8 cellular contexts compared by ENCODE assay signal in the genomic region with DNA sequence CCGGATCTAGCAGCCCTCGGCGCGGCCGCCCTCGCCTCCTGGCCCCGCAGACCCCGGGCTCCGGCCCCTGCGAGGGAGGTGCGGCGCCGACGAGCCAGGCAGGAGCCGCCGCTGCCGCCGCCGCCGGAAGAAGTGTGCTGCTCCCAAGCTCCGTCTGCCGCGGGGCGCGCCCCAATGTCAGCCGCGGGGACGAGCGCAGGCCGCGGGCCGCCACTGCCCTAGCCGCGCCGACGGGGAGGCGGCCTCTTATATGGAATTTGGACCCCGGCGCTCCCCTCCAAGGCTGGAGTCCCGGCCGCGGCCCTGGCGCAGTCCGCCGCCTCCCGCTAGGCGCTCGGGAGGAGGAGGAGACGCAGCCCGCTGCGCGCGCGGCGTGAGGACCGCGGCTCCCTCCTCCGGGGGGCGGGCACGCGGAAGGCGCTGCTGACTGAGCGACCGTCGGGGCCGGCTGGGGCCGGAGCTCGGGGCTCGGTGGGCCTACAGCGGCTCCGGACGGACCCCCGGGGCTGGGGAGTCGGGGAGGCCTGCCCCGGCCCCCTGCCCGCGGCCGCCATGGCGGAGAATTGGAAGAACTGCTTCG. TPM values are rescaled to one million over a fixed set of nuclear protein-coding genes. Genes with fewer than 3 reads are reported as not detected.
A peak's percentile ranks its signal among the peaks of the same experiment; 100 is the strongest.
DNase-seq lines count a peak whose midpoint lies in the region; ATAC-seq and TF ChIP-seq lines count a peak whose summit lies in the region.

Gene TRIM8 (plus strand): TSS at position 414 of the 580 bp plus-strand sequence. CDS start 139 bp downstream, at position 553.

- H3K27me3 ChIP-seq in MG63: no peaks in the 10 kb centered on the region

- H3K4me3 ChIP-seq in MG63: peak within 1 kb of the TSS; percentile 79
- H3K4me3 ChIP-seq in mesodermal cell (ENCODE audit: extremely low read depth, insufficient read depth, low read length, poor library complexity, severe bottlenecking): peak within 1 kb of the TSS; percentile 90

- no peaks in the 10 kb centered on the region for H3K27me3 Mint-ChIP-seq in stimulated activated naive B cell treated with anti-CD40 and anti-IgM and Interleukin-4, amounts not matched to agents 10 μg/mL and 1 μg/mL and 100 μg/mL, for 72 hours

- ATAC-seq in stimulated activated naive B cell treated with anti-CD40 and anti-IgM and Interleukin-4, amounts not matched to agents 10 μg/mL and 1 μg/mL and 100 μg/mL, for 72 hours (replicated peaks): peak in 1 of 2 donors; percentile 5
- no peak for ATAC-seq in GM19467 (IDR thresholded peaks at IDR 0.05; ENCODE audit: unreplicated experiment)

- DNase-seq in GM10248 (ENCODE audit: extremely low spot score) (peak; percentile 55), MG63 (peak; percentile 55), KG1 (lab: John Stamatoyannopoulos, UW) (no peak)
- peak; percentile 45 to 47 for DNase-seq in activated CD4-positive, alpha-beta T cell treated with anti-CD3 and anti-CD28 coated beads, Interleukin-2, amount 50 U/mL, for 4 hours
- DNase-seq in effector CD4-positive, alpha-beta T cell: peak; percentile 42
- DNase-seq in stimulated activated naive B cell treated with anti-CD40 and anti-IgM and Interleukin-4, amounts not matched to agents 10 μg/mL and 1 μg/mL and 100 μg/mL, for 72 hours: peak; percentile 49

- H3K36me3 Mint-ChIP-seq in stimulated activated naive B cell treated with anti-CD40 and anti-IgM and Interleukin-4, amounts not matched to agents 10 μg/mL and 1 μg/mL and 100 μg/mL, for 72 hours: peaks cover 16 to 27% of the 10 kb centered on the region in 2 donors

- H3K4me1 ChIP-seq in mesodermal cell (ENCODE audit: control insufficient read depth, insufficient read depth, low read length, poor library complexity, severe bottlenecking): peaks cover 20% of the 10 kb centered on the region

- peaks cover 34 to 46% of the 10 kb centered on the region in 2 donors for H3K4me1 Mint-ChIP-seq in stimulated activated naive B cell treated with anti-CD40 and anti-IgM and Interleukin-4, amounts not matched to agents 10 μg/mL and 1 μg/mL and 100 μg/mL, for 72 hours

- H3K4me3 Mint-ChIP-seq in stimulated activated naive B cell treated with anti-CD40 and anti-IgM and Interleukin-4, amounts not matched to agents 10 μg/mL and 1 μg/mL and 100 μg/mL, for 72 hours: peak within 1 kb of the TSS; percentile 95 to 98

- CTCF ChIA-PET in GM10248 (lab: Yijun Ruan, JAX): interaction anchor here (0.7 to 3.4 kb wide), 7 partner anchors 8 to 70 kb away, joined by 3 to 17 read pairs (median 4); partner anchors contain the start of genes ARL3 and SFXN2

- H3K27ac ChIP-seq in mesodermal cell (ENCODE audit: low read depth, low read length, severe bottlenecking): peak within 1 kb of the TSS; percentile 98

- H3K36me3 ChIP-seq in MG63 (peaks cover 26% of the 10 kb centered on the region), mesodermal cell (ENCODE audit: control insufficient read depth, insufficient read depth, low read length) (peaks cover 31% of the 10 kb centered on the region)

- 0% methylated on average over 53 to 56 of the region's 80 CpGs for WGBS in mesodermal cell (ENCODE audit: insufficient coverage in 2 of 2), 2 experiments

- no peaks in the 10 kb centered on the region for H3K9me3 ChIP-seq in MG63
- no peaks in the 10 kb centered on the region for H3K9me3 ChIP-seq in mesodermal cell (ENCODE audit: control insufficient read depth, low read length)

- peaks cover 0 to 3% of the 10 kb centered on the region in 2 donors for H3K9me3 Mint-ChIP-seq in stimulated activated naive B cell treated with anti-CD40 and anti-IgM and Interleukin-4, amounts not matched to agents 10 μg/mL and 1 μg/mL and 100 μg/mL, for 72 hours

- peak within 1 kb of the TSS; percentile 97 for H3K27ac Mint-ChIP-seq in stimulated activated naive B cell treated with anti-CD40 and anti-IgM and Interleukin-4, amounts not matched to agents 10 μg/mL and 1 μg/mL and 100 μg/mL, for 72 hours

- POLR2A ChIA-PET in GM10248 (lab: Yijun Ruan, JAX): interaction anchor here (1.0 to 2.4 kb wide), 2 partner anchors 17 to 70 kb away, joined by 5 to 12 read pairs; partner anchors contain the start of genes ARL3 and SFXN2

- TF ChIP-seq CTCF in GM10248 (IDR thresholded peaks at IDR 0.05; ENCODE audit: control extremely low read depth, extremely low read depth, low read depth, missing control alignments): no peak

RNA-seq across cellular contexts. Expression of gene TRIM8, which starts in this region (rescaled TPM):
- 27.8 and 40.9 TPM in 2 replicates for total RNA-seq in MG63 (2014; rRNA removed; shearing (Covaris generic); ENCODE audit: low replicate concordance)
- polyA plus RNA-seq in mesodermal cell (2013, experiment 1 of 2): 138 TPM
- polyA plus RNA-seq in mesodermal cell (2013, experiment 2 of 2): 118 TPM
